Comparison of ENCODE assay signal across 9 cellular contexts in the genomic region with DNA sequence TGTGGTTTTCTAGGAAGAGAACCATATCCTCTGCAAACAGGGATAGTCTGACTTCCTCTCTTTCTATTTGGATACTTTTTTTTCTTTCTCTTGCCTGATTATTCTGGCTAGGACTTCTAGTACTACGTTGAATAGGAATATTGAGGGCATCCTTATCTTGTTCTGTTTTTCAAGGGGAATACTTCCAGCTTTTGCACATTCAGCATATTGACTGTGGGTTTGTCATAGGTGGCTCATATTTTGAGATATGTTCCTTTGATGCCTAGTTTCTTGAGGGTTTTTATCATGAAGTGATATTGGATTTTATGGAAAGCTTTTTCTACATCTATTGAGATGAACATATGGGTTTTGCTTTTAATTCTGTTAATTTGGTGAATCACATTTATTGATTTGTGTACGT.
"Had no signal": no experiment of that assay in that cellular context is flagged by ENCODE, and none has a peak within 500 bp of the region (broad histone marks: within the 10 kb centered on the region; RNA-seq: fewer than 3 reads in every experiment).

No MANE protein-coding gene starts in this region.

- H3K27ac Mint-ChIP-seq: GM23338, H9 had no signal

- H3K9me3 Mint-ChIP-seq: GM23338 had no signal

- H3K27ac ChIP-seq: KMS-11 had no signal

- H3K4me3 Mint-ChIP-seq: GM23338, H9 had no signal

- H3K4me1 Mint-ChIP-seq: GM23338, H9 had no signal

- FAIRE-seq: H1, H54, HTR-8/SVneo had no signal

- H3K4me3 ChIP-seq: GM23338 had no signal

- DNase-seq: H9, HCEC 1CT, Karpas-422, KBM-7 had no signal

- H3K4me2 ChIP-seq: GM23338, KMS-11 had no signal

- H3K9ac ChIP-seq: KMS-11 had no signal

- H2AFZ ChIP-seq: GM23338 had no signal

- ATAC-seq: GM23338 had no signal
